Comparison of ENCODE assay signal across 8 cellular contexts in the genomic region with DNA sequence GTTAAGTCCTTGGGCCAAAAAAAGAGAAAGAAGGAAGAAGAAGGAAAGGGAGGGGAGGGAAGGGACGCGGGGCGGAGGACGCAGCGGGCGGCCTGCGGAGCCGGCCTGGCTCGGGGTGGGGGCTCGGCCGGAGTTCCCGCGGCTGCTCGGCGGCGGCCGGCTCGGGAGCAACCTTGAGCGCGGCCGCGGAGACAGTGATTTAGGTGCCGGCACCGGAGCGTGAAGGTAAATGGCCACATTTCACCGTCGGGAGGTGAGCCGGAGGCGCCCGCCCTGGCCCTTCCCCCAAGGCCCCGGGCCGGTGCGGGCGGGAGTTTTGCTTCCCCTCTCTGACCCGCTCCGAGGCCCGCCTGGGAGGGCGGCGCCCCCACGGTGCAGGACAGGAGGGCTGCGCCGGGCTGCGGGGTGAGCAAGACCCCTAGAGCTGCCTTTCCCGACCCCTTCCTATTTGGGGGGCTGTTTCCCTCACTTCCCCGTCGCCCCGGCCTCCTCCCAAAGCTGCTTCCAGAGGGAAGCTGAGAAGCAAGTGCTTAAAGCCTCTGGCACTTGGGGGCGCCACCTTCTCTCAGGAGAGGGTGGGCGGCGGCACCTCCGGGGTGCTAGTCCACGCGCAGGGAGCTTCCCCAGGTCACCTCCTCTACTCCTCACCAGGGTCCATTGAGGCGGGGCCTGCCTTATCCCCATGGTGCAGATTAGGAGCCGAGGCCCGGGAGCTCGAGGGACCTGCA. TPM values are rescaled to one million over a fixed set of nuclear protein-coding genes. Genes with fewer than 3 reads are reported as not detected.
A peak's percentile ranks its signal among the peaks of the same experiment; 100 is the strongest.
DNase-seq lines count a peak whose midpoint lies in the region; ATAC-seq lines count a peak whose summit lies in the region.

No MANE protein-coding gene starts in this region.

- H3K27me3 ChIP-seq in duodenal mucosa (ENCODE audit: control insufficient read depth in 1 of 2, insufficient read depth in 2 of 2, low read length in 2 of 2) (peaks cover 24% of the 10 kb centered on the region in 2 donors), muscle layer of colon (ENCODE audit: control insufficient read depth in 1 of 2, insufficient read depth in 2 of 2, low read length in 2 of 2) (peaks cover 12 to 35% of the 10 kb centered on the region in 2 donors)

- peak overlapping the region; percentile 55 to 59 for H3K4me3 ChIP-seq in duodenal mucosa (ENCODE audit: low read depth in 1 of 2, low read length in 2 of 2)
- H3K4me3 ChIP-seq in muscle layer of colon (ENCODE audit: low read depth in 1 of 2, low read length in 2 of 2): peak overlapping the region; percentile 1 to 18

- H3K27ac ChIP-seq in duodenal mucosa (ENCODE audit: low read depth, low read length) (no peak overlapping the region), muscle layer of colon (ENCODE audit: low read depth, low read length) (no peak overlapping the region)

- DNase-seq in Daoy (ENCODE audit: low read depth) (peak; percentile 31), NCI-H1092 treated with DMSO at 0.1 percent for 48 hours (lab: John Stamatoyannopoulos, UW) (peak; percentile 61), LoVo (ENCODE audit: low spot score) (no peak), GDM1 (lab: John Stamatoyannopoulos, UW) (no peak)

- ATAC-seq in HG03108 (IDR thresholded peaks at IDR 0.05; ENCODE audit: unreplicated experiment) (no peak), HG03175 (IDR thresholded peaks at IDR 0.05; ENCODE audit: unreplicated experiment) (no peak)

- H3K36me3 ChIP-seq in duodenal mucosa (ENCODE audit: control insufficient read depth in 1 of 2, insufficient read depth in 2 of 2, low read length in 2 of 2): no peaks in the 10 kb centered on the region
- no peaks in the 10 kb centered on the region for H3K36me3 ChIP-seq in muscle layer of colon (ENCODE audit: insufficient read depth, low read length)

- H3K9me3 ChIP-seq in duodenal mucosa (ENCODE audit: control insufficient read depth in 1 of 2, low read length in 2 of 2): no peaks in the 10 kb centered on the region
- H3K9me3 ChIP-seq in muscle layer of colon (ENCODE audit: low read length): no peaks in the 10 kb centered on the region

- H3K9ac ChIP-seq in duodenal mucosa (ENCODE audit: low read depth in 1 of 2, low read length in 2 of 2): no peak overlapping the region
- H3K9ac ChIP-seq in muscle layer of colon (ENCODE audit: low read length): no peak overlapping the region

- H3K4me1 ChIP-seq in duodenal mucosa (ENCODE audit: control insufficient read depth in 1 of 2, insufficient read depth in 2 of 2, low read length in 2 of 2): peaks cover 7 to 12% of the 10 kb centered on the region in 2 donors
- no peaks in the 10 kb centered on the region for H3K4me1 ChIP-seq in muscle layer of colon (ENCODE audit: insufficient read depth, low read length)

RNA-seq across cellular contexts. Expression of gene MRM1, which starts 56.5 kb away (rescaled TPM):
- total RNA-seq in Daoy (2014; rRNA removed; shearing (Covaris generic)): 10.4 and 14.5 TPM in 2 replicates

Comparison
In these comparisons a context has a peak if more than half of its experiments do, and no peak if none do; other contexts are left out.
1. DNase-seq: peak in Daoy (single experiment) and NCI-H1092 treated with DMSO at 0.1 percent for 48 hours (single experiment); none in LoVo (single experiment) and GDM1 (single experiment).